Comparison of ENCODE assay signal across 16 cellular contexts in the genomic region with DNA sequence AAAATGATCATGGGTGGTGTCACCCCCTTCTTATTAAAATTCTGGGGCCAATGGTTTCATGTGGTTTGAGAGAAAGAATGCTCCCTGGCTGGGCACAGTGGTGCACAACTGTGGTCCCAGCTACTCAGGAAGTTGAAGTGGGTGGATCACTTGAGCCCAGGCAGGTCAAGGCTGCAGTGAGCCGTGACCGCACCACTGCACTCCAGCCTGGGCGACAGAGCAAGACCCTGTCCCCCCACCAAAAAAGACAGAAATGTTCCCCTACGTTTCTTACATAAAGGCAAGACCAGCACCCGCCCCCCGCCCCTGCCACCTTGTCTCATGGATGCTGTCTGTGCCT. TPM values are rescaled to one million over a fixed set of nuclear protein-coding genes. Genes with fewer than 3 reads are reported as not detected.
DNase-seq lines count a peak whose midpoint lies in the region; ATAC-seq and FAIRE-seq lines count a peak whose summit lies in the region.
"Had no signal": no experiment of that assay in that cellular context is flagged by ENCODE, and none has a peak within 500 bp of the region (broad histone marks: within the 10 kb centered on the region; RNA-seq: fewer than 3 reads in every experiment).

No MANE protein-coding gene starts in this region.

- intact Hi-C loops in sciatic nerve (cut with DNase I), result loop anchor here (5.0 to 10.0 kb wide), 2 partner anchors 56 to 1202 kb away; a partner anchor contains a TSS

- DNase-seq in RCC 7860 (ENCODE audit: low spot score) (no peak), renal cortical epithelial cell (ENCODE audit: low read depth) (peak; percentile 42), C1 segment of cervical spinal cord (lab: John Stamatoyannopoulos, UW) (no peak), NCI-H1417 (lab: John Stamatoyannopoulos, UW) (no peak), sciatic nerve (ENCODE audit: low spot score) (no peak)
- DNase-seq: activated CD4-positive, CD25-positive, alpha-beta regulatory T cell; activated CD8-positive, alpha-beta memory T cell treated with anti-CD3 and anti-CD28 coated beads, Interleukin-2, amount 10 ng/mL, durations not matched to agents 7 days and 5 days; activated gamma-delta T cell treated with Interleukin-2 at 50 U/mL for 16 hours; CD4-positive, CD25-positive, alpha-beta regulatory T cell; foreskin melanocyte; NCI-H1105 treated with DMSO at 0.1 percent for 48 hours; right cardiac atrium; stimulated activated CD4-positive, alpha-beta T cell treated with anti-CD3 and anti-CD28 coated beads, Interleukin-1b, Interleukin-23, amount 100 ng/mL, for 48 hours had no signal

- peak; percentile 74 for FAIRE-seq in RCC 7860 (lab: Jason Lieb, UNC)

- ATAC-seq in GM18508 (IDR thresholded peaks at IDR 0.05; ENCODE audit: insufficient read depth, unreplicated experiment) (peak; percentile 50), HG02588 (IDR thresholded peaks at IDR 0.05; ENCODE audit: unreplicated experiment) (peak; percentile 51), HG03159 (IDR thresholded peaks at IDR 0.05; ENCODE audit: unreplicated experiment) (no peak), sciatic nerve (no peak)
- ATAC-seq: right cardiac atrium had no signal

RNA-seq across cellular contexts. Expression of a gene that starts 53.0 kb away (rescaled TPM):
- 6.4 and 52.0 TPM in 2 replicates for total RNA-seq in renal cortical epithelial cell
- 95.8 TPM for total RNA-seq in sciatic nerve

Comparison
In these comparisons a context has a peak if more than half of its experiments do, and no peak if none do; other contexts are left out.
1. ATAC-seq: peak in GM18508 (single experiment) and HG02588 (single experiment); none in HG03159 (single experiment) and sciatic nerve (single experiment).